1 cellular context compared by ENCODE assay signal in genomic region chr7:73366127-73366526, GRCh38.
TF ChIP-seq lines count a peak whose summit lies in the region.

No MANE protein-coding gene starts in this region.

TF ChIP-seq in GM12878, 131 proteins besides CTCF, POLR2A, EP300 and RAD21:
- no peak for TF ChIP-seq NR2C1 (IDR thresholded peaks at IDR 0.05)
- peak; percentile 40 for TF ChIP-seq MEF2B (IDR thresholded peaks at IDR 0.05; ENCODE audit: partially characterized antibody, poor library complexity, severe bottlenecking)
- TF ChIP-seq CREM (IDR thresholded peaks at IDR 0.05; ENCODE audit: low read depth), result no peak
- peak; percentile 40; the same call in 1 of the 2 replicates for TF ChIP-seq NR2F1 (conservative IDR thresholded peaks at IDR 0.05)
- no peak for TF ChIP-seq ZBTB33 (IDR thresholded peaks at IDR 0.05)
- no peak for TF ChIP-seq RELB (IDR thresholded peaks at IDR 0.05; ENCODE audit: low read depth)
